ENCODE assay signal across 8 cellular contexts in genomic region chr3:101676765-101677435, GRCh38.
DNase-seq lines count a peak whose midpoint lies in the region; ATAC-seq and TF ChIP-seq lines count a peak whose summit lies in the region.

TSS of gene ZBTB11 (minus strand) at chr3:101677132. CDS start at chr3:101676914, 218 bp downstream.

- peak; percentile 83 for ATAC-seq in HG03196 (IDR thresholded peaks at IDR 0.05; ENCODE audit: unreplicated experiment)

- peak within 1 kb of the TSS; percentile 99 for H3K4me3 ChIP-seq in choroid plexus epithelial cell (ENCODE audit: low read depth, low read length)

- peak; percentile 68 for TF ChIP-seq CTCF in VCaP (conservative IDR thresholded peaks at IDR 0.05)
- peak; percentile 68 for TF ChIP-seq CTCF in choroid plexus epithelial cell (conservative IDR thresholded peaks at IDR 0.05; ENCODE audit: low read depth, low read length)

- H3K27ac ChIP-seq in VCaP = peak within 1 kb of the TSS; percentile 94

- peak; percentile 100 for DNase-seq in activated gamma-delta T cell treated with Interleukin-2 at 50 U/mL for 16 hours
- DNase-seq in activated gamma-delta T cell (lab: John Stamatoyannopoulos, UW) = no peak
- peak; percentile 100 for DNase-seq in choroid plexus epithelial cell (ENCODE audit: low read depth)
- DNase-seq in left kidney (ENCODE audit: low read depth, low spot score) = peak; percentile 100
- peak; percentile 100 for DNase-seq in stimulated activated CD4-positive, alpha-beta T cell treated with anti-CD3 and anti-CD28 coated beads, Interleukin-4, amount 100 ng/mL, for 1 hour
- DNase-seq in NOMO-1 treated with DMSO at 0.1 percent for 48 hours (lab: John Stamatoyannopoulos, UW; ENCODE audit: unreplicated experiment) = no peak

Comparison
In these comparisons a context has a peak if more than half of its experiments do, and no peak if none do; other contexts are left out.
1. DNase-seq: peak in activated gamma-delta T cell treated with Interleukin-2 at 50 U/mL for 16 hours (single experiment), choroid plexus epithelial cell (single experiment), left kidney (single experiment) and stimulated activated CD4-positive, alpha-beta T cell treated with anti-CD3 and anti-CD28 coated beads, Interleukin-4, amount 100 ng/mL, for 1 hour (single experiment); none in activated gamma-delta T cell (single experiment) and NOMO-1 treated with DMSO at 0.1 percent for 48 hours (single experiment).